In the genomic region with DNA sequence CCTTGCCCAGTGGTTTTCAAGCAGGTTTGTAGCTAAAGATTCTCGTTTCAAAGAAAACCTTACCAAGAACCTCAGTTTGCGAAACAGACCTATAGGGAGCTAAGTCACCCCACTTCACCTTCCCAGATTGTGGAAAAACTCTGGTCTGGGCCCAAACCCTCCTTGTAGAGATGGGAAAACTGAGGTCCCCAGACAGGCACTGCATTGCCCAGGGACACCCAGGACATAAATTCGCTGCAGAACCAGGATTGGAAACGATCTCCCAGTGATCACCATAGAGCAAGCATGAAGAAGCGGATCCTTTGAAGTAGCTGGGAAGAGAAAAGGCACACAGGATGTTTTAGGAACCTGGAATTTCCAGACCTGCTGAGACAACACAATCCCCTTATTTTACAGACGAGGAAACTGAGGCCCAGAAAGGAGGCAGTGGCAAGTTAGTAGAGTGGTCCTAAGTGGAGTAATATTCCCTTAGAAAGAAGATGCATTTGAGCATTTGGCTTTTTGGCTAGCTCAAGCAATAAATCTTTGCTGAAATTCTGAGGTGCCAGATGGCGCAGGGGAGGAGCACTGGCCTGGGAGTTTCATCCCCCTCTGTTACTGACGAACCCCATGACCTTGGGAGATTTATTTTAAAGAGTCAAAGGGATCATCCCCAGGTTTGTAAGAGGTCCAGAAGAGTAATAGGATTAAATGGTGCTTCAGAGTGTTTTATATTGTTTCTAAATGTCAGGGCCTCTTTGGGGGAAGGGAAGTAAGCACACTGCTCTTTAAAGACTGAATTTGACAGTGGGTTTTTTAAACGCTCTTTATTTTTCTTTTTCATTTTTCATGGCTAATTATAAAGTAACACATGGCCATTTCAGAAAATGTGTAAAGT, we compare ENCODE assay signal across 8 cellular contexts.
A peak's percentile ranks its signal among the peaks of the same experiment; 100 is the strongest.
DNase-seq lines count a peak whose midpoint lies in the region; ATAC-seq and TF ChIP-seq lines count a peak whose summit lies in the region.

No MANE protein-coding gene starts in this region.

- POLR2A ChIA-PET in HEK293T (lab: Yijun Ruan, JAX), result interaction anchor here (0.6 to 1.5 kb wide), 6 partner anchors 23 to 259 kb away, joined by 3 read pairs; no protein-coding TSS in a partner anchor

- H3K36me3 ChIP-seq in ACC112 (ENCODE audit: insufficient read depth, low read length), result no peaks in the 10 kb centered on the region
- H3K36me3 ChIP-seq in mesendoderm (ENCODE audit: control insufficient read depth, insufficient read depth, low read length), result no peaks in the 10 kb centered on the region

- in situ Hi-C loops in astrocyte of the cerebellum (cut with HindIII; ENCODE audit: low sequenced_read_pairs), result no loop called here

- no peak overlapping the region for H3K9ac ChIP-seq in mesendoderm (ENCODE audit: low read length)

- no peak overlapping the region for H2AK5ac ChIP-seq in mesendoderm (ENCODE audit: low read length)

- TF ChIP-seq CTCF in astrocyte of the cerebellum (IDR thresholded peaks at IDR 0.05; ENCODE audit: low read depth, low read length, missing control alignments), result no peak
- TF ChIP-seq CTCF in progenitor cell of endocrine pancreas (IDR thresholded peaks at IDR 0.05; ENCODE audit: unreplicated experiment), result no peak

- H2BK15ac ChIP-seq in mesendoderm (replicated peaks; ENCODE audit: low read depth), result no peak overlapping the region

- no peak for DNase-seq in HEK293T (ENCODE audit: extremely low spot score)
- DNase-seq in astrocyte of the cerebellum (ENCODE audit: low read depth), result no peak
- DNase-seq in mesendoderm, result no peak
- DNase-seq in progenitor cell of endocrine pancreas (ENCODE audit: low spot score, unreplicated experiment), result no peak

- H3K4ac ChIP-seq in mesendoderm (ENCODE audit: low read depth, low read length), result no peak overlapping the region

- no peaks in the 10 kb centered on the region for H3K79me1 ChIP-seq in mesendoderm (ENCODE audit: low read length)

- no peaks in the 10 kb centered on the region for H3K36me3 Mint-ChIP-seq in progenitor cell of endocrine pancreas (ENCODE audit: insufficient read depth)

- H3K4me2 ChIP-seq in mesendoderm (ENCODE audit: low read length), result peak overlapping the region; percentile 26

- H3K23ac ChIP-seq in mesendoderm (ENCODE audit: low read length), result no peak overlapping the region

- CTCF ChIA-PET in HEK293T (lab: Yijun Ruan, JAX), result interaction anchor here (0.9 to 1.3 kb wide), 2 partner anchors 8 to 186 kb away, joined by 3 to 5 read pairs; no protein-coding TSS in a partner anchor

- H3K27ac ChIP-seq in ACC112 (ENCODE audit: low read depth, low read length) (no peak overlapping the region), mesendoderm (ENCODE audit: low read depth, low read length) (no peak overlapping the region)

- H3K4me3 Mint-ChIP-seq in progenitor cell of endocrine pancreas (ENCODE audit: low read depth), result no peak overlapping the region

- H3K79me2 ChIP-seq in ACC112 (ENCODE audit: control insufficient read depth, insufficient read depth, low read length, unreplicated experiment) (no peaks in the 10 kb centered on the region), mesendoderm (ENCODE audit: control insufficient read depth, insufficient read depth, low read length) (no peaks in the 10 kb centered on the region)

- no peak overlapping the region for H3K18ac ChIP-seq in mesendoderm (ENCODE audit: low read length)

- no peak overlapping the region for H4K5ac ChIP-seq in mesendoderm (ENCODE audit: low read length)

- peaks cover 4% of the 10 kb centered on the region for H3K27me3 Mint-ChIP-seq in progenitor cell of endocrine pancreas

- H3K4me3 ChIP-seq in ACC112 (ENCODE audit: low read depth, low read length) (peak overlapping the region; percentile 66), astrocyte of the cerebellum (ENCODE audit: low read depth, low read length) (peak overlapping the region; percentile 41), mesendoderm (ENCODE audit: low read length) (no peak overlapping the region)

- H4K8ac ChIP-seq in mesendoderm (ENCODE audit: low read depth, low read length), result no peak overlapping the region

- peaks cover 6% of the 10 kb centered on the region; the same call in 1 of the 2 replicates for H3K27me3 ChIP-seq in ACC112 (ENCODE audit: insufficient read depth, low read length)
- H3K27me3 ChIP-seq in mesendoderm (ENCODE audit: insufficient read depth, low read length, poor library complexity), result no peaks in the 10 kb centered on the region

- no peaks in the 10 kb centered on the region for H3K4me1 ChIP-seq in ACC112 (ENCODE audit: control insufficient read depth, insufficient read depth, low read length, unreplicated experiment)
- no peaks in the 10 kb centered on the region for H3K4me1 ChIP-seq in mesendoderm (ENCODE audit: control insufficient read depth, low read depth, low read length)

- H3K9me3 Mint-ChIP-seq in progenitor cell of endocrine pancreas (ENCODE audit: low read depth), result no peaks in the 10 kb centered on the region

- no peak overlapping the region for H3K27ac Mint-ChIP-seq in progenitor cell of endocrine pancreas

- H3K56ac ChIP-seq in mesendoderm (ENCODE audit: low read length), result no peak overlapping the region

- peaks cover 8% of the 10 kb centered on the region for H3K4me1 Mint-ChIP-seq in progenitor cell of endocrine pancreas (ENCODE audit: low read depth)

- no peak overlapping the region for H2BK5ac ChIP-seq in mesendoderm (ENCODE audit: low read length)

- no CpG with 5 or more reads among the region's 9 CpGs for WGBS in mesendoderm (ENCODE audit: extremely low coverage, insufficient coverage, low lambda C conversion rate)

- no peak for ATAC-seq in HG03342 (IDR thresholded peaks at IDR 0.05; ENCODE audit: unreplicated experiment)
- ATAC-seq in HG03432 (IDR thresholded peaks at IDR 0.05; ENCODE audit: unreplicated experiment), result no peak
- no peak for ATAC-seq in HG03460 (IDR thresholded peaks at IDR 0.05; ENCODE audit: unreplicated experiment)

- peak overlapping the region; percentile 16 for H2AFZ ChIP-seq in ACC112 (ENCODE audit: low read length, unreplicated experiment)

- H2BK120ac ChIP-seq in mesendoderm (ENCODE audit: low read depth, low read length), result no peak overlapping the region

TF ChIP-seq in HEK293T, 16 proteins besides CTCF, POLR2A, EP300 and RAD21:
- no peak for TF ChIP-seq NFRKB (IDR thresholded peaks at IDR 0.05)
- no peak for TF ChIP-seq ARNT (IDR thresholded peaks at IDR 0.05)
- no peak for TF ChIP-seq ELF4 (IDR thresholded peaks at IDR 0.05)
- TF ChIP-seq, protein P1, sequence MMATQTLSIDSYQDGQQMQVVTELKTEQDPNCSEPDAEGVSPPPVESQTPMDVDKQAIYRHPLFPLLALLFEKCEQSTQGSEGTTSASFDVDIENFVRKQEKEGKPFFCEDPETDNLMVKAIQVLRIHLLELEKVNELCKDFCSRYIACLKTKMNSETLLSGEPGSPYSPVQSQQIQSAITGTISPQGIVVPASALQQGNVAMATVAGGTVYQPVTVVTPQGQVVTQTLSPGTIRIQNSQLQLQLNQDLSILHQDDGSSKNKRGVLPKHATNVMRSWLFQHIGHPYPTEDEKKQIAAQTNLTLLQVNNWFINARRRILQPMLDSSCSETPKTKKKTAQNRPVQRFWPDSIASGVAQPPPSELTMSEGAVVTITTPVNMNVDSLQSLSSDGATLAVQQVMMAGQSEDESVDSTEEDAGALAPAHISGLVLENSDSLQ (IDR thresholded peaks at IDR 0.05), result peak; percentile 26; the same call in 1 of the 2 replicates
